In genomic region chr4:79042079-79042674, GRCh38 we compare ENCODE assay signal across 8 cellular contexts.
DNase-seq lines count a peak whose midpoint lies in the region; ATAC-seq and TF ChIP-seq lines count a peak whose summit lies in the region.

No MANE protein-coding gene starts in this region.

- H3K27me3 ChIP-seq in AG04450 (ENCODE audit: control insufficient read depth, insufficient read depth, low read length) (no peaks in the 10 kb centered on the region), OCI-LY1 (ENCODE audit: insufficient read depth, low read length) (no peaks in the 10 kb centered on the region), esophagus squamous epithelium (no peaks in the 10 kb centered on the region), psoas muscle (ENCODE audit: insufficient read depth in 3 of 3, low read length in 2 of 3) (no peaks in the 10 kb centered on the region)

- H2AFZ ChIP-seq in OCI-LY1 (ENCODE audit: low read length): no peak overlapping the region

- TF ChIP-seq CTCF in AG04450 (IDR thresholded peaks at IDR 0.05; ENCODE audit: low read depth, low read length): peak; percentile 58
- TF ChIP-seq CTCF in OCI-LY1 (IDR thresholded peaks at IDR 0.05; ENCODE audit: low read length): peak; percentile 62
- TF ChIP-seq CTCF in esophagus squamous epithelium (IDR thresholded peaks at IDR 0.05): peak; percentile 26 to 66 (median 46)
- TF ChIP-seq CTCF in psoas muscle (IDR thresholded peaks at IDR 0.05): peak; percentile 54

- POLR2A ChIA-PET in AG04450 (lab: Yijun Ruan, JAX): no interaction called here

- no peak overlapping the region for H3K9ac ChIP-seq in OCI-LY1 (ENCODE audit: low read length)

- no peaks in the 10 kb centered on the region for H3K4me1 ChIP-seq in OCI-LY1 (ENCODE audit: insufficient read depth, low read length, severe bottlenecking)
- H3K4me1 ChIP-seq in esophagus squamous epithelium: no peaks in the 10 kb centered on the region
- H3K4me1 ChIP-seq in psoas muscle: no peaks in the 10 kb centered on the region

- DNase-seq in AG04450 (ENCODE audit: low read depth, low spot score): peak; percentile 1
- DNase-seq in HCEC 1CT: peak; percentile 2
- no peak for DNase-seq in esophagus squamous epithelium (lab: John Stamatoyannopoulos, UW)
- no peak for DNase-seq in psoas muscle
- DNase-seq in T-helper 2 cell: no peak
- DNase-seq in amygdala (lab: John Stamatoyannopoulos, UW): no peak

- H4K20me1 ChIP-seq in OCI-LY1 (ENCODE audit: insufficient read depth, low read length): no peaks in the 10 kb centered on the region; the same call in 1 of the 2 replicates

- H3K4me2 ChIP-seq in OCI-LY1 (ENCODE audit: low read length): no peak overlapping the region

- H3K9me3 ChIP-seq in AG04450 (ENCODE audit: control insufficient read depth, insufficient read depth, low read length) (no peaks in the 10 kb centered on the region), OCI-LY1 (ENCODE audit: low read length) (no peaks in the 10 kb centered on the region), esophagus squamous epithelium (no peaks in the 10 kb centered on the region), psoas muscle (no peaks in the 10 kb centered on the region)

- H3K27ac ChIP-seq in AG04450 (ENCODE audit: low read depth, low read length) (no peak overlapping the region), OCI-LY1 (ENCODE audit: low read depth, low read length, poor library complexity, severe bottlenecking) (no peak overlapping the region), esophagus squamous epithelium (no peak overlapping the region), psoas muscle (no peak overlapping the region)

- TF ChIP-seq POLR2A in esophagus squamous epithelium (IDR thresholded peaks at IDR 0.05): no peak

- H3K4me3 ChIP-seq in AG04450 (ENCODE audit: low read depth, low read length): no peak overlapping the region
- H3K4me3 ChIP-seq in OCI-LY1 (ENCODE audit: low read depth, low read length, poor library complexity, severe bottlenecking): no peak overlapping the region
- no peak overlapping the region for H3K4me3 ChIP-seq in esophagus squamous epithelium
- no peak overlapping the region for H3K4me3 ChIP-seq in psoas muscle

- no peaks in the 10 kb centered on the region for H3K79me2 ChIP-seq in OCI-LY1 (ENCODE audit: insufficient read depth, low read length)

- intact Hi-C loops in esophagus squamous epithelium (cut with DNase I) (loop anchor here (10.0 kb wide), 1 partner anchor 533 kb away; no protein-coding TSS in a partner anchor), psoas muscle (cut with DNase I) (loop anchor here in 1 of 2 donors (10.0 kb wide), 1 partner anchor 533 kb away; no protein-coding TSS in a partner anchor)

- no peaks in the 10 kb centered on the region for H3K36me3 ChIP-seq in OCI-LY1 (ENCODE audit: insufficient read depth, low read length)
- no peaks in the 10 kb centered on the region for H3K36me3 ChIP-seq in esophagus squamous epithelium
- no peaks in the 10 kb centered on the region for H3K36me3 ChIP-seq in psoas muscle (ENCODE audit: insufficient read depth in 1 of 2, low read depth in 1 of 2)

- ATAC-seq in psoas muscle (peak in 2 of 4 donors; percentile 40 to 61), GM18868 (IDR thresholded peaks at IDR 0.05; ENCODE audit: unreplicated experiment) (no peak)

- no peaks in the 10 kb centered on the region for H3K9me2 ChIP-seq in OCI-LY1 (ENCODE audit: low read depth, low read length)

- no peaks in the 10 kb centered on the region for H3F3A ChIP-seq in OCI-LY1 (ENCODE audit: insufficient read depth, low read length)

- CTCF ChIA-PET in AG04450 (lab: Charles Lee): interaction anchor here (0.5 to 1.9 kb wide), 14 partner anchors 9 to 1514 kb away, joined by 3 to 6 read pairs (median 4); no protein-coding TSS in a partner anchor

- 82 to 87% methylated on average over 1 of the region's 1 CpG for WGBS in esophagus squamous epithelium, 2 donors
- WGBS in psoas muscle, 3 donors: 89 to 100% (median 100%) methylated on average over 1 of the region's 1 CpG

Comparison
In these comparisons a context has a peak if more than half of its experiments do, and no peak if none do; other contexts are left out.
1. DNase-seq: peak in AG04450 (single experiment) and HCEC 1CT (single experiment); none in esophagus squamous epithelium (single experiment), psoas muscle (0 of 2), T-helper 2 cell (0 of 5) and amygdala (0 of 56).
2. Peak in every context shown above with its lines, with median percentiles within 50 percentile points of each other: CTCF ChIP-seq.